In genomic region chr3:62028236-62028635, GRCh38 we compare ENCODE assay signal across 20 cellular contexts.
"Had no signal": no experiment of that assay in that cellular context is flagged by ENCODE, and none has a peak within 500 bp of the region (broad histone marks: within the 10 kb centered on the region; RNA-seq: fewer than 3 reads in every experiment).

No MANE protein-coding gene starts in this region.

- DNase-seq: activated B cell treated with CpG ODN at 0.5 μM for 24 hours; activated CD4-positive, alpha-beta memory T cell treated with anti-CD3 and anti-CD28 coated beads for 36 hours; activated CD4-positive, alpha-beta T cell treated with anti-CD3 and anti-CD28 coated beads, Interleukin-2, amount 10 ng/mL, durations not matched to agents 7 days and 5 days; activated CD8-positive, alpha-beta memory T cell treated with anti-CD3 and anti-CD28 coated beads for 24 hours; activated effector memory CD4-positive, alpha-beta T cell treated with anti-CD3 and anti-CD28 coated beads, Interleukin-2, amount 50 U/mL, for 16 hours; activated naive CD4-positive, alpha-beta T cell treated with anti-CD3 and anti-CD28 coated beads for 36 hours; activated T-cell treated with anti-CD3 and anti-CD28 coated beads, Interleukin-2, amount 50 U/mL, for 4 hours; central memory CD4-positive, alpha-beta T cell; MM.1S; NCI-H1105; NCI-H1436 treated with DMSO at 0.1 percent for 48 hours; NCI-H187; NCI-H2081; NCI-H446; NCI-H524; PC-3; SIG-M5; SK-N-SH; SW 1271 had no signal

- ATAC-seq: activated T-cell treated with anti-CD3 and anti-CD28 coated beads, Interleukin-2, amount 50 U/mL, for 4 hours; PC-3 had no signal

- H3K27me3 Mint-ChIP-seq: activated B cell treated with CpG ODN at 0.5 μM for 24 hours had no signal

- H3K4me1 Mint-ChIP-seq: activated B cell treated with CpG ODN at 0.5 μM for 24 hours; activated CD4-positive, alpha-beta T cell treated with anti-CD3 and anti-CD28 coated beads, Interleukin-2, amount 10 ng/mL, durations not matched to agents 7 days and 5 days had no signal

- H3K4me3 Mint-ChIP-seq: activated B cell treated with CpG ODN at 0.5 μM for 24 hours; activated CD4-positive, alpha-beta memory T cell treated with anti-CD3 and anti-CD28 coated beads for 36 hours; activated CD4-positive, alpha-beta T cell treated with anti-CD3 and anti-CD28 coated beads, Interleukin-2, amount 10 ng/mL, durations not matched to agents 7 days and 5 days; activated naive CD4-positive, alpha-beta T cell treated with anti-CD3 and anti-CD28 coated beads for 36 hours; activated naive CD8-positive, alpha-beta T cell; activated T-cell treated with anti-CD3 and anti-CD28 coated beads, Interleukin-2, amount 50 U/mL, for 4 hours had no signal

- H3K27ac Mint-ChIP-seq: activated B cell treated with CpG ODN at 0.5 μM for 24 hours; activated CD4-positive, alpha-beta memory T cell treated with anti-CD3 and anti-CD28 coated beads for 36 hours; activated CD4-positive, alpha-beta T cell treated with anti-CD3 and anti-CD28 coated beads, Interleukin-2, amount 10 ng/mL, durations not matched to agents 7 days and 5 days; activated naive CD4-positive, alpha-beta T cell treated with anti-CD3 and anti-CD28 coated beads for 36 hours; activated naive CD8-positive, alpha-beta T cell had no signal

- H3K9me3 Mint-ChIP-seq: activated B cell treated with CpG ODN at 0.5 μM for 24 hours; activated CD4-positive, alpha-beta memory T cell treated with anti-CD3 and anti-CD28 coated beads for 36 hours; activated CD4-positive, alpha-beta T cell treated with anti-CD3 and anti-CD28 coated beads, Interleukin-2, amount 10 ng/mL, durations not matched to agents 7 days and 5 days; activated naive CD4-positive, alpha-beta T cell treated with anti-CD3 and anti-CD28 coated beads for 36 hours; activated T-cell treated with anti-CD3 and anti-CD28 coated beads, Interleukin-2, amount 50 U/mL, for 4 hours had no signal

- H3K36me3 Mint-ChIP-seq: activated CD4-positive, alpha-beta memory T cell treated with anti-CD3 and anti-CD28 coated beads for 36 hours; activated naive CD8-positive, alpha-beta T cell had no signal
